20 cellular contexts compared by ENCODE assay signal in the genomic region with DNA sequence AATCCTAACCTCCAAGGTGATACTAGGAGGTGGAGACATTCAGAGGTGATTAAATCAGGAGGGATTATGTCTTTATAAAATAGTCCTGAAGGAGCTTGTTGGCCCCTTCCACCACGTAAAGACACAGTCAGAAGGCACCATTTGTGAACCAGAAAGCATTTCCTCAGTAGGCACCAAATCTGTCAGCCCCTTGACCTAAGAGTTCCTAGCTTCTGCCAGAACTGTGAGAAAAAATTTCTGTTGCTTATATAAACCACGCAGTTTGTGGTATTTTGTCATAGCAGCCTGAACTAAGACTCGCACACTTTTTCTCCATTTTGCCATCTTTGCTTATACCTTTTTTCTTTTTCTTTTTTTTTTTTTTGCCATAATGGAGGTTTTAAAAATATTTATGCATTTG.
"Had no signal": no experiment of that assay in that cellular context is flagged by ENCODE, and none has a peak within 500 bp of the region (broad histone marks: within the 10 kb centered on the region; RNA-seq: fewer than 3 reads in every experiment).

No MANE protein-coding gene starts in this region.

- DNase-seq: activated CD4-positive, alpha-beta T cell treated with anti-CD3 and anti-CD28 coated beads for 48 hours; activated CD8-positive, alpha-beta memory T cell treated with anti-CD3 and anti-CD28 coated beads, Interleukin-2, amount 50 U/mL, for 4 hours; activated CD8-positive, alpha-beta T cell treated with anti-CD3 and anti-CD28 coated beads, Interleukin-2, amount 10 ng/mL, durations not matched to agents 7 days and 5 days; activated naive CD4-positive, alpha-beta T cell treated with anti-CD3 and anti-CD28 coated beads, Interleukin-2, amount 50 U/mL, for 16 hours; amygdala; body of pancreas; caudate nucleus; cortex of kidney; effector CD4-positive, alpha-beta T cell; esophagus squamous epithelium; foreskin keratinocyte; glutamatergic neuron; hypothalamus; left ventricle myocardium superior; psoas muscle; right lobe of liver; T-helper 17 cell; uterus had no signal

- H3K4me1 ChIP-seq: body of pancreas, esophagus squamous epithelium, foreskin keratinocyte, psoas muscle, right lobe of liver, tibial nerve, uterus had no signal

- ATAC-seq: activated CD8-positive, alpha-beta T cell treated with anti-CD3 and anti-CD28 coated beads, Interleukin-2, amount 10 ng/mL, durations not matched to agents 7 days and 5 days; body of pancreas; foreskin keratinocyte; left ventricle myocardium superior; psoas muscle; right lobe of liver; T-helper 17 cell had no signal

- H3K9me3 ChIP-seq: body of pancreas, esophagus squamous epithelium, psoas muscle, right lobe of liver, tibial nerve, uterus had no signal

- H3K27ac Mint-ChIP-seq: activated CD8-positive, alpha-beta T cell treated with anti-CD3 and anti-CD28 coated beads, Interleukin-2, amount 10 ng/mL, durations not matched to agents 7 days and 5 days; activated T-helper 2 cell treated with anti-CD3 and anti-CD28 coated beads, Interferon-gamma antibody, Interleukin-2, Interleukin-4, amounts not matched to agents 10 μg/mL and 5 μg/mL and 100 μg/mL, durations not matched to agents 14 hours and 24 hours and 36 hours; T-helper 17 cell had no signal

- H3K4me3 Mint-ChIP-seq: activated CD8-positive, alpha-beta T cell treated with anti-CD3 and anti-CD28 coated beads, Interleukin-2, amount 10 ng/mL, durations not matched to agents 7 days and 5 days; T-helper 17 cell had no signal

- H3K27me3 Mint-ChIP-seq: T-helper 17 cell had no signal

- H3K4me3 ChIP-seq: body of pancreas, esophagus squamous epithelium, psoas muscle, right lobe of liver, tibial nerve, uterus had no signal

- H3K27ac ChIP-seq: body of pancreas, esophagus squamous epithelium, foreskin keratinocyte, psoas muscle, right lobe of liver, tibial nerve, uterus had no signal

- H3K36me3 ChIP-seq: uterus had no signal

- H3K27me3 ChIP-seq: body of pancreas, esophagus squamous epithelium, foreskin keratinocyte, right lobe of liver, tibial nerve, uterus had no signal
